In genomic region chr10:78302989-78303854, GRCh38 we compare ENCODE assay signal across 1 cellular context.
TF ChIP-seq lines count a peak whose summit lies in the region.

No MANE protein-coding gene starts in this region.

TF ChIP-seq in WTC11, 78 proteins besides CTCF, POLR2A, EP300 and RAD21 (continued from another document):
- TF ChIP-seq E2F5 (CRISPR knock-in tag; IDR thresholded peaks at IDR 0.05) (peak; percentile 82; the same call in 1 of the 2 replicates), ZNF317 (CRISPR knock-in tag; IDR thresholded peaks at IDR 0.05; ENCODE audit: borderline replicate concordance, low read depth) (no peak), MLX (CRISPR knock-in tag; IDR thresholded peaks at IDR 0.05) (no peak), IRF1 (CRISPR knock-in tag; IDR thresholded peaks at IDR 0.05) (no peak), ZMAT4 (CRISPR knock-in tag; IDR thresholded peaks at IDR 0.05) (no peak)
- TF ChIP-seq, protein P1, sequence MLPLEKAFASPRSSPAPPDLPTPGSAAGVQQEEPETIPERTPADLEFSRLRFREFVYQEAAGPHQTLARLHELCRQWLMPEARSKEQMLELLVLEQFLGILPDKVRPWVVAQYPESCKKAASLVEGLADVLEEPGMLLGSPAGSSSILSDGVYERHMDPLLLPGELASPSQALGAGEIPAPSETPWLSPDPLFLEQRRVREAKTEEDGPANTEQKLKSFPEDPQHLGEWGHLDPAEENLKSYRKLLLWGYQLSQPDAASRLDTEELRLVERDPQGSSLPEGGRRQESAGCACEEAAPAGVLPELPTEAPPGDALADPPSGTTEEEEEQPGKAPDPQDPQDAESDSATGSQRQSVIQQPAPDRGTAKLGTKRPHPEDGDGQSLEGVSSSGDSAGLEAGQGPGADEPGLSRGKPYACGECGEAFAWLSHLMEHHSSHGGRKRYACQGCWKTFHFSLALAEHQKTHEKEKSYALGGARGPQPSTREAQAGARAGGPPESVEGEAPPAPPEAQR (CRISPR knock-in tag; IDR thresholded peaks at IDR 0.05), result no peak
- TF ChIP-seq, protein P2, sequence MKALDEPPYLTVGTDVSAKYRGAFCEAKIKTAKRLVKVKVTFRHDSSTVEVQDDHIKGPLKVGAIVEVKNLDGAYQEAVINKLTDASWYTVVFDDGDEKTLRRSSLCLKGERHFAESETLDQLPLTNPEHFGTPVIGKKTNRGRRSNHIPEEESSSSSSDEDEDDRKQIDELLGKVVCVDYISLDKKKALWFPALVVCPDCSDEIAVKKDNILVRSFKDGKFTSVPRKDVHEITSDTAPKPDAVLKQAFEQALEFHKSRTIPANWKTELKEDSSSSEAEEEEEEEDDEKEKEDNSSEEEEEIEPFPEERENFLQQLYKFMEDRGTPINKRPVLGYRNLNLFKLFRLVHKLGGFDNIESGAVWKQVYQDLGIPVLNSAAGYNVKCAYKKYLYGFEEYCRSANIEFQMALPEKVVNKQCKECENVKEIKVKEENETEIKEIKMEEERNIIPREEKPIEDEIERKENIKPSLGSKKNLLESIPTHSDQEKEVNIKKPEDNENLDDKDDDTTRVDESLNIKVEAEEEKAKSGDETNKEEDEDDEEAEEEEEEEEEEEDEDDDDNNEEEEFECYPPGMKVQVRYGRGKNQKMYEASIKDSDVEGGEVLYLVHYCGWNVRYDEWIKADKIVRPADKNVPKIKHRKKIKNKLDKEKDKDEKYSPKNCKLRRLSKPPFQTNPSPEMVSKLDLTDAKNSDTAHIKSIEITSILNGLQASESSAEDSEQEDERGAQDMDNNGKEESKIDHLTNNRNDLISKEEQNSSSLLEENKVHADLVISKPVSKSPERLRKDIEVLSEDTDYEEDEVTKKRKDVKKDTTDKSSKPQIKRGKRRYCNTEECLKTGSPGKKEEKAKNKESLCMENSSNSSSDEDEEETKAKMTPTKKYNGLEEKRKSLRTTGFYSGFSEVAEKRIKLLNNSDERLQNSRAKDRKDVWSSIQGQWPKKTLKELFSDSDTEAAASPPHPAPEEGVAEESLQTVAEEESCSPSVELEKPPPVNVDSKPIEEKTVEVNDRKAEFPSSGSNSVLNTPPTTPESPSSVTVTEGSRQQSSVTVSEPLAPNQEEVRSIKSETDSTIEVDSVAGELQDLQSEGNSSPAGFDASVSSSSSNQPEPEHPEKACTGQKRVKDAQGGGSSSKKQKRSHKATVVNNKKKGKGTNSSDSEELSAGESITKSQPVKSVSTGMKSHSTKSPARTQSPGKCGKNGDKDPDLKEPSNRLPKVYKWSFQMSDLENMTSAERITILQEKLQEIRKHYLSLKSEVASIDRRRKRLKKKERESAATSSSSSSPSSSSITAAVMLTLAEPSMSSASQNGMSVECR (CRISPR knock-in tag; IDR thresholded peaks at IDR 0.05; ENCODE audit: borderline replicate concordance), result no peak
